ENCODE assay signal across 16 cellular contexts in the genomic region with DNA sequence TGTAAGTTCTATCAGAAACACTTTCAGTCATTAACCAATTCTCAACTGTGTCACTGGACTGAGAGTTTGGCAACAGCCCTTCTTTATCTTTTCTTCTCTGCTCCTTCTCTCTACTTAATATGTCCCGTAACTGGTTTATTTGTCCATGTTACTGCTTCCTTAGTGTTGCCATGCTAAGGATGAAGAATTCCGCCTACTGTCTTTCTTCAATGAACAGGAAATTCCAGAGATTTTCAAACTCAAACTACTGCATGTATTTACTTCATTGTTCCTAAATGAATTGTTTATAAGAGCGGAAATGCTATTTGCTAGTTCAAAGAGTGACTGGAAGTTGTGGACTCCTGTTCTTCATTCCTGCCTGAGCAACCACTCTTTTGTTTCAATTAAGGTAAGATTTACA.
"Had no signal": no experiment of that assay in that cellular context is flagged by ENCODE, and none has a peak within 500 bp of the region (broad histone marks: within the 10 kb centered on the region; RNA-seq: fewer than 3 reads in every experiment).

No MANE protein-coding gene starts in this region.

- H3K4me3 ChIP-seq: coronary artery, left lung, testis had no signal

- ATAC-seq: activated T-cell treated with anti-CD3 and anti-CD28 coated beads, Interleukin-2, amount 50 U/mL, for 72 hours; left lung; stimulated activated naive CD8-positive, alpha-beta T cell treated with anti-CD3 and anti-CD28 coated beads, Interleukin-15, amount 100 ng/mL, for 72 hours; T-cell had no signal

- H3K9me3 ChIP-seq: left lung, neutrophil, testis had no signal

- H3K27ac ChIP-seq: coronary artery, neutrophil, testis had no signal

- DNase-seq: activated CD4-positive, alpha-beta memory T cell treated with anti-CD3 and anti-CD28 coated beads, Interleukin-2, amount 10 ng/mL, durations not matched to agents 7 days and 5 days; activated gamma-delta T cell treated with Interleukin-2 at 50 U/mL for 16 hours; activated naive CD8-positive, alpha-beta T cell treated with anti-CD3 and anti-CD28 coated beads, Interleukin-2, amount 10 ng/mL, durations not matched to agents 7 days and 5 days; activated T-cell treated with anti-CD3 and anti-CD28 coated beads, Interleukin-2, amount 50 U/mL, for 72 hours; aorta; caudate nucleus; effector CD8-positive, alpha-beta T cell; left lung; stimulated activated CD4-positive, alpha-beta T cell treated with anti-CD3 and anti-CD28 coated beads, Interleukin-15, amount 100 ng/mL, for 24 hours; stimulated activated CD4-positive, alpha-beta T cell treated with anti-CD3 and anti-CD28 coated beads, Interleukin-4, amount 100 ng/mL, for 4 hours; stimulated activated naive CD8-positive, alpha-beta T cell treated with anti-CD3 and anti-CD28 coated beads, Interleukin-15, amount 100 ng/mL, for 72 hours; T-cell; T1000; testis had no signal

- H3K36me3 ChIP-seq: left lung, neutrophil had no signal
